ENCODE assay signal across 27 cellular contexts in the genomic region with DNA sequence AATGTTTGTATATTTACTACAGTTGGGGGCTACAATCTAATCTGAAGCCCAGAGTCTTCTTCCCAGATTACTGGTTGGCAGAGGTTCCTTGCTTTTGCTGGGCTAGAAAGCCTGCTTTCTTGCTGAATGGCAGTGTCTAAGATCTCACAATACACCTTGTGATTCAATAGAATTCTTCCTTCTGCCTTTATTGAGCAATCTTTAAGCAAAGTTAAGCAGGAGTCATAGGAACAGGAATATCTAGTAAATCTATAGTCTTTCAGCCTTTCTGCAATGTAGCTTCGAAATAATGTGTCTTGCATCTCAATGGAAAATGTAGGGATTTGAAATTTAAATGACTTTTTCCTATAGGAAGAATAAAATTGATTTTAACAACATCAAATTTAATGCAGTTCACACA.
"Had no signal": no experiment of that assay in that cellular context is flagged by ENCODE, and none has a peak within 500 bp of the region (broad histone marks: within the 10 kb centered on the region; RNA-seq: fewer than 3 reads in every experiment).

No MANE protein-coding gene starts in this region.

- H3K27me3 ChIP-seq: stomach, suprapubic skin, testis, thyroid gland, tibial artery, tibial nerve, transverse colon, upper lobe of left lung, upper lobe of right lung, uterus, vagina had no signal

- H3K4me3 ChIP-seq: stomach, suprapubic skin, testis, thoracic aorta, thyroid gland, tibial artery, tibial nerve, transverse colon, upper lobe of left lung, upper lobe of right lung, uterus, vagina had no signal

- FAIRE-seq: urothelium cell line had no signal

- DNase-seq: stimulated activated CD4-positive, alpha-beta T cell treated with anti-CD3 and anti-CD28 coated beads, Interleukin-2, amount 100 ng/mL, for 48 hours; stimulated activated CD4-positive, alpha-beta T cell treated with anti-CD3 and anti-CD28 coated beads, Interleukin-4, amount 100 ng/mL, for 1 hour; stimulated activated CD4-positive, alpha-beta T cell treated with anti-CD3 and anti-CD28 coated beads, Interleukin-4, amount 100 ng/mL, for 24 hours; stimulated activated CD4-positive, alpha-beta T cell treated with anti-CD3 and anti-CD28 coated beads, Interleukin-4, amount 100 ng/mL, for 4 hours; stimulated activated CD8-positive, alpha-beta memory T cell treated with anti-CD3 and anti-CD28 coated beads, Interleukin-4, amount 100 ng/mL, for 48 hours; stimulated activated naive B cell treated with anti-CD40 and anti-IgM and Interleukin-4, amounts not matched to agents 10 μg/mL and 1 μg/mL and 100 μg/mL, for 72 hours; stimulated activated naive CD4-positive, alpha-beta T cell; stimulated activated naive CD4-positive, alpha-beta T cell treated with Interleukin-2 at 50 U/mL for 16 hours; stimulated activated naive CD8-positive, alpha-beta T cell treated with anti-CD3 and anti-CD28 coated beads, Interleukin-15, amount 100 ng/mL, for 72 hours; stimulated activated naive CD8-positive, alpha-beta T cell treated with anti-CD3 and anti-CD28 coated beads, Interleukin-15, Interleukin-2, amounts not matched to agents 100 U/mL and 50 U/mL, for 24 hours; stomach; substantia nigra; testis; thyroid gland; tibial artery; transverse colon; trophoblast cell; upper lobe of left lung; upper lobe of right lung; uterus had no signal

- H3K27ac ChIP-seq: stomach, suprapubic skin, testis, thoracic aorta, thyroid gland, tibial artery, tibial nerve, transverse colon, upper lobe of left lung, upper lobe of right lung, uterus, vagina had no signal

- ATAC-seq: stimulated activated effector memory CD8-positive, alpha-beta T cell treated with anti-CD3 and anti-CD28 coated beads, Interleukin-12 subunit alpha, Interleukin-12 subunit beta, amount 100 ng/mL, for 72 hours; stimulated activated memory B cell treated with anti-CD40 and anti-IgM and Interleukin-4, amounts not matched to agents 10 μg/mL and 1 μg/mL and 100 μg/mL, for 72 hours; stimulated activated naive B cell treated with anti-CD40 and anti-IgM and Interleukin-4, amounts not matched to agents 10 μg/mL and 1 μg/mL and 100 μg/mL, for 72 hours; stimulated activated naive CD8-positive, alpha-beta T cell treated with anti-CD3 and anti-CD28 coated beads, Interleukin-15, amount 100 ng/mL, for 72 hours; stimulated activated naive CD8-positive, alpha-beta T cell treated with anti-CD3 and anti-CD28 coated beads, Interleukin-15, Interleukin-2, amounts not matched to agents 100 U/mL and 50 U/mL, for 24 hours; upper lobe of right lung had no signal

- H3K36me3 ChIP-seq: stomach, suprapubic skin, thoracic aorta, thyroid gland, tibial artery, tibial nerve, transverse colon, upper lobe of left lung, upper lobe of right lung, uterus, vagina had no signal

- H3K4me1 ChIP-seq: stomach, suprapubic skin, testis, thyroid gland, tibial artery, tibial nerve, transverse colon, upper lobe of left lung, upper lobe of right lung, uterus, vagina had no signal

- H3K9me3 ChIP-seq: suprapubic skin, testis, thyroid gland, upper lobe of right lung, uterus, vagina had no signal
